Comparison of ENCODE assay signal across 34 cellular contexts in the genomic region with DNA sequence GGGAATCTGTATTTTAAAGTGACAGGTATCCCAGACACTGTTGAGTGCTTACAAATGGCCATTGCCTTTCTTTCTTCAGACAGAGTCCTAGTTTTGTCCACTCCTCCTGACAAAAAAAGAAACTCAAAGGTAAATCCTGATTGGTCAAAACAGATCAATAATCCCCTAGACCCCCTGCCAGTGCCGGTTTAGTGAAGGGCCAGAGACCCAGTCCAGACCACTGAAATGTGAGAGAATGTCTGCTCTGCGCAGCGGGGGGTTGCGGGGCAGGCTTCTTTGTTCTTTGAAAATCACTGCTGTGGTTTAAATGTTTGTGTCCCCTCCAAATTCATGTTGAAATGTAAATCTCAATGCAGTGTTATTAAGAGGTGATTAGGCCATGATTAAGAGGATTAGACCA.
"Had no signal": no experiment of that assay in that cellular context is flagged by ENCODE, and none has a peak within 500 bp of the region (broad histone marks: within the 10 kb centered on the region; RNA-seq: fewer than 3 reads in every experiment).

No MANE protein-coding gene starts in this region.

- DNase-seq: activated B cell treated with CpG ODN at 0.5 μM for 24 hours; activated CD4-positive, alpha-beta T cell treated with anti-CD3 and anti-CD28 coated beads for 48 hours; activated CD4-positive, alpha-beta T cell treated with anti-CD3 and anti-CD28 coated beads, Interleukin-2, amount 50 U/mL, for 1 hour; activated CD4-positive, alpha-beta T cell treated with anti-CD3 and anti-CD28 coated beads, Interleukin-2, amount 50 U/mL, for 48 hours; activated CD8-positive, alpha-beta memory T cell treated with anti-CD3 and anti-CD28 coated beads, Interleukin-2, amount 10 ng/mL, durations not matched to agents 7 days and 5 days; activated CD8-positive, alpha-beta memory T cell treated with anti-CD3 and anti-CD28 coated beads, Interleukin-2, amount 50 U/mL, for 4 hours; activated CD8-positive, alpha-beta T cell treated with anti-CD3 and anti-CD28 coated beads, Interleukin-2, amount 10 ng/mL, durations not matched to agents 7 days and 5 days; activated gamma-delta T cell; activated naive CD4-positive, alpha-beta T cell; activated naive CD4-positive, alpha-beta T cell treated with anti-CD3 and anti-CD28 coated beads, Interleukin-2, amount 10 ng/mL, durations not matched to agents 7 days and 5 days; activated naive CD8-positive, alpha-beta T cell treated with anti-CD3 and anti-CD28 coated beads, Interleukin-2, amount 10 ng/mL, durations not matched to agents 7 days and 5 days; activated T-cell treated with anti-CD3 and anti-CD28 coated beads, Interleukin-2, amount 50 U/mL, for 1 hour; activated T-cell treated with anti-CD3 and anti-CD28 coated beads, Interleukin-2, amount 50 U/mL, for 48 hours; central memory CD4-positive, alpha-beta T cell; cerebellar nuclear complex; colonic mucosa; effector CD4-positive, alpha-beta T cell; effector memory CD8-positive, alpha-beta T cell; esophagus squamous epithelium; foreskin melanocyte; heart right ventricle; T-helper 1 cell; T-helper 17 cell; T1000 had no signal

- H3K4me3 ChIP-seq: ascending aorta, breast epithelium, cardiac muscle cell, colonic mucosa, esophagus squamous epithelium, gastroesophageal sphincter, heart right ventricle had no signal

- H3K36me3 Mint-ChIP-seq: activated CD8-positive, alpha-beta memory T cell treated with anti-CD3 and anti-CD28 coated beads, Interleukin-2, amount 10 ng/mL, durations not matched to agents 7 days and 5 days; activated naive CD4-positive, alpha-beta T cell treated with anti-CD3 and anti-CD28 coated beads, Interleukin-2, amount 10 ng/mL, durations not matched to agents 7 days and 5 days; activated naive CD4-positive, alpha-beta T cell treated with anti-CD3 and anti-CD28 coated beads, Interleukin-2, amount 50 U/mL, for 72 hours; activated naive CD8-positive, alpha-beta T cell treated with anti-CD3 and anti-CD28 coated beads, Interleukin-2, amount 10 ng/mL, durations not matched to agents 7 days and 5 days; brain had no signal

- H3K27me3 ChIP-seq: ascending aorta, breast epithelium, cardiac muscle cell, colonic mucosa had no signal

- H3K9me3 ChIP-seq: ascending aorta, breast epithelium, colonic mucosa, esophagus squamous epithelium, gastroesophageal sphincter, heart right ventricle had no signal

- ATAC-seq: activated CD4-positive, CD25-positive, alpha-beta regulatory T cell treated with anti-CD3 and anti-CD28 coated beads, Interleukin-2, amount 50 U/mL, for 24 hours; activated CD8-positive, alpha-beta memory T cell treated with anti-CD3 and anti-CD28 coated beads, Interleukin-2, amount 10 ng/mL, durations not matched to agents 7 days and 5 days; activated CD8-positive, alpha-beta T cell treated with anti-CD3 and anti-CD28 coated beads, Interleukin-2, amount 10 ng/mL, durations not matched to agents 7 days and 5 days; activated naive CD4-positive, alpha-beta T cell treated with anti-CD3 and anti-CD28 coated beads, Interleukin-2, amount 50 U/mL, for 72 hours; effector memory CD8-positive, alpha-beta T cell; gastroesophageal sphincter; heart right ventricle; T-helper 17 cell had no signal

- H3K4me3 Mint-ChIP-seq: activated B cell treated with CpG ODN at 0.5 μM for 24 hours; activated CD8-positive, alpha-beta memory T cell treated with anti-CD3 and anti-CD28 coated beads, Interleukin-2, amount 10 ng/mL, durations not matched to agents 7 days and 5 days; activated CD8-positive, alpha-beta T cell treated with anti-CD3 and anti-CD28 coated beads, Interleukin-2, amount 10 ng/mL, durations not matched to agents 7 days and 5 days; activated naive CD4-positive, alpha-beta T cell treated with anti-CD3 and anti-CD28 coated beads, Interleukin-2, amount 10 ng/mL, durations not matched to agents 7 days and 5 days; activated naive CD8-positive, alpha-beta T cell treated with anti-CD3 and anti-CD28 coated beads, Interleukin-2, amount 10 ng/mL, durations not matched to agents 7 days and 5 days; brain; effector memory CD8-positive, alpha-beta T cell; T-helper 17 cell; T-helper 2 cell treated with Interferon-gamma antibody and Interleukin-4, amounts not matched to agents 5 μg/mL and 100 μg/mL, for 36 hours had no signal

- H3K36me3 ChIP-seq: ascending aorta, breast epithelium, cardiac muscle cell, colonic mucosa, esophagus squamous epithelium, gastroesophageal sphincter, heart right ventricle had no signal

- H3K4me1 ChIP-seq: ascending aorta, breast epithelium, colonic mucosa, esophagus squamous epithelium, gastroesophageal sphincter, heart right ventricle had no signal

- H3K27ac ChIP-seq: ascending aorta, breast epithelium, cardiac muscle cell, colonic mucosa, epithelial cell of prostate, esophagus squamous epithelium, gastroesophageal sphincter, heart right ventricle, VCaP had no signal

- H3K9me3 Mint-ChIP-seq: activated B cell treated with CpG ODN at 0.5 μM for 24 hours; activated naive CD4-positive, alpha-beta T cell treated with anti-CD3 and anti-CD28 coated beads, Interleukin-2, amount 10 ng/mL, durations not matched to agents 7 days and 5 days; activated naive CD4-positive, alpha-beta T cell treated with anti-CD3 and anti-CD28 coated beads, Interleukin-2, amount 50 U/mL, for 72 hours; activated naive CD8-positive, alpha-beta T cell treated with anti-CD3 and anti-CD28 coated beads, Interleukin-2, amount 10 ng/mL, durations not matched to agents 7 days and 5 days; effector memory CD8-positive, alpha-beta T cell; T-helper 2 cell treated with Interferon-gamma antibody and Interleukin-4, amounts not matched to agents 5 μg/mL and 100 μg/mL, for 36 hours had no signal

- H3K27ac Mint-ChIP-seq: activated B cell treated with CpG ODN at 0.5 μM for 24 hours; activated CD8-positive, alpha-beta memory T cell treated with anti-CD3 and anti-CD28 coated beads, Interleukin-2, amount 10 ng/mL, durations not matched to agents 7 days and 5 days; activated CD8-positive, alpha-beta T cell treated with anti-CD3 and anti-CD28 coated beads, Interleukin-2, amount 10 ng/mL, durations not matched to agents 7 days and 5 days; activated naive CD4-positive, alpha-beta T cell treated with anti-CD3 and anti-CD28 coated beads, Interleukin-2, amount 50 U/mL, for 72 hours; activated naive CD8-positive, alpha-beta T cell treated with anti-CD3 and anti-CD28 coated beads, Interleukin-2, amount 10 ng/mL, durations not matched to agents 7 days and 5 days; brain; effector memory CD8-positive, alpha-beta T cell; T-helper 17 cell; T-helper 2 cell treated with Interferon-gamma antibody and Interleukin-4, amounts not matched to agents 5 μg/mL and 100 μg/mL, for 36 hours had no signal

- H3K4me1 Mint-ChIP-seq: activated B cell treated with CpG ODN at 0.5 μM for 24 hours; activated CD8-positive, alpha-beta memory T cell treated with anti-CD3 and anti-CD28 coated beads, Interleukin-2, amount 10 ng/mL, durations not matched to agents 7 days and 5 days; activated naive CD4-positive, alpha-beta T cell treated with anti-CD3 and anti-CD28 coated beads, Interleukin-2, amount 10 ng/mL, durations not matched to agents 7 days and 5 days; activated naive CD8-positive, alpha-beta T cell treated with anti-CD3 and anti-CD28 coated beads, Interleukin-2, amount 10 ng/mL, durations not matched to agents 7 days and 5 days; T-helper 17 cell had no signal
